8 cellular contexts compared by ENCODE assay signal in genomic region chr4:4575284-4576211, GRCh38. TPM values are rescaled to one million over a fixed set of nuclear protein-coding genes. Genes with fewer than 3 reads are reported as not detected.
DNase-seq lines count a peak whose midpoint lies in the region; ATAC-seq and TF ChIP-seq lines count a peak whose summit lies in the region.

No MANE protein-coding gene starts in this region.

- CTCF ChIA-PET in Calu3 (lab: Charles Lee): interaction anchor here (0.9 kb wide), 1 partner anchor 14 kb away, joined by 3 read pairs; no protein-coding TSS in a partner anchor
- CTCF ChIA-PET in activated CD4-positive, alpha-beta memory T cell treated with anti-CD3 and anti-CD28 coated beads for 36 hours (lab: Charles Lee): interaction anchor here (0.7 to 3.3 kb wide), 7 partner anchors 12 to 87 kb away, joined by 3 to 13 read pairs (median 3); no protein-coding TSS in a partner anchor

- TF ChIP-seq CTCF in Calu3 (IDR thresholded peaks at IDR 0.05; ENCODE audit: unreplicated experiment): no peak

- H3K27me3 Mint-ChIP-seq in Calu3 (ENCODE audit: unreplicated experiment): no peaks in the 10 kb centered on the region
- no peaks in the 10 kb centered on the region for H3K27me3 Mint-ChIP-seq in activated CD4-positive, alpha-beta memory T cell treated with anti-CD3 and anti-CD28 coated beads for 36 hours

- no peaks in the 10 kb centered on the region for H3K36me3 ChIP-seq in Karpas-422 (ENCODE audit: insufficient read depth, low read length)

- ATAC-seq in GM21515 (IDR thresholded peaks at IDR 0.05; ENCODE audit: unreplicated experiment): peak; percentile 76

- peaks cover 22% of the 10 kb centered on the region for H3K4me1 ChIP-seq in Karpas-422 (ENCODE audit: low read length)

- H3K4me3 Mint-ChIP-seq in Calu3 (ENCODE audit: low read depth, unreplicated experiment): peak overlapping the region; percentile 75
- peak overlapping the region; percentile 65 for H3K4me3 Mint-ChIP-seq in activated CD4-positive, alpha-beta memory T cell treated with anti-CD3 and anti-CD28 coated beads for 36 hours

- no peaks in the 10 kb centered on the region for H3K9me2 ChIP-seq in Karpas-422 (replicated peaks; ENCODE audit: insufficient read depth, low read length)

- no peaks in the 10 kb centered on the region for H3K9me3 Mint-ChIP-seq in Calu3 (ENCODE audit: low read depth, unreplicated experiment)
- H3K9me3 Mint-ChIP-seq in activated CD4-positive, alpha-beta memory T cell treated with anti-CD3 and anti-CD28 coated beads for 36 hours: no peaks in the 10 kb centered on the region

- BruUV-seq in Calu3 (replicated peaks; lab: Mats Ljungman, UMichigan): no TSS peak

- POLR2A ChIA-PET in activated CD4-positive, alpha-beta memory T cell treated with anti-CD3 and anti-CD28 coated beads for 36 hours (lab: Charles Lee): interaction anchor here (1.0 kb wide), 1 partner anchor 33 kb away, joined by 3 read pairs; the partner anchor contains the start of gene STX18

- peak overlapping the region; percentile 62 for H3K4me3 ChIP-seq in Karpas-422 (ENCODE audit: low read length)

- H3K4me2 ChIP-seq in Karpas-422 (ENCODE audit: low read depth, low read length, poor library complexity, severe bottlenecking): peak overlapping the region; percentile 71

- H3K9ac ChIP-seq in Karpas-422 (ENCODE audit: low read length): peak overlapping the region; percentile 49

- H3K27me3 ChIP-seq in Karpas-422 (ENCODE audit: low read length): no peaks in the 10 kb centered on the region

- intact Hi-C loops in Calu3 (cut with micrococcal nuclease; ENCODE audit: unreplicated experiment): no loop called here
- intact Hi-C loops in activated CD4-positive, alpha-beta memory T cell treated with anti-CD3 and anti-CD28 coated beads for 36 hours (cut with micrococcal nuclease): loop anchor here (1.0 kb wide), 2 partner anchors 83 to 87 kb away; no protein-coding TSS in a partner anchor

- DNase-seq in Calu3: peak; percentile 46
- DNase-seq in Karpas-422: peak; percentile 76
- peak; percentile 65 for DNase-seq in activated CD4-positive, alpha-beta memory T cell treated with anti-CD3 and anti-CD28 coated beads for 36 hours
- DNase-seq in effector CD4-positive, alpha-beta T cell: peak; percentile 39
- peak; percentile 57 for DNase-seq in medulla oblongata (ENCODE audit: extremely low spot score)
- peak; percentile 27 for DNase-seq in stimulated activated CD8-positive, alpha-beta memory T cell treated with anti-CD3 and anti-CD28 coated beads, Interleukin-12 subunit alpha, Interleukin-12 subunit beta, amount 100 ng/mL, for 1 hour (ENCODE audit: low read depth)
- no peak for DNase-seq in dedifferentiated amniotic fluid mesenchymal stem cell (ENCODE audit: extremely low spot score)

- peaks cover 8% of the 10 kb centered on the region for H3K4me1 Mint-ChIP-seq in Calu3 (ENCODE audit: low read depth, unreplicated experiment)
- peaks cover 13% of the 10 kb centered on the region for H3K4me1 Mint-ChIP-seq in activated CD4-positive, alpha-beta memory T cell treated with anti-CD3 and anti-CD28 coated beads for 36 hours (ENCODE audit: low read depth)

- H3K36me3 Mint-ChIP-seq in Calu3 (ENCODE audit: insufficient read depth, unreplicated experiment): peaks cover 13% of the 10 kb centered on the region
- peaks cover 4% of the 10 kb centered on the region for H3K36me3 Mint-ChIP-seq in activated CD4-positive, alpha-beta memory T cell treated with anti-CD3 and anti-CD28 coated beads for 36 hours

- no peak overlapping the region for H3K27ac ChIP-seq in Karpas-422 (ENCODE audit: low read length)

- H4K20me1 ChIP-seq in Karpas-422 (ENCODE audit: insufficient read depth, low read depth, low read length): no peaks in the 10 kb centered on the region

- H2AFZ ChIP-seq in Karpas-422 (ENCODE audit: low read length): peak overlapping the region; percentile 69; the same call in 1 of the 2 replicates

- peak overlapping the region; percentile 65 for H3K27ac Mint-ChIP-seq in Calu3 (ENCODE audit: unreplicated experiment)
- H3K27ac Mint-ChIP-seq in activated CD4-positive, alpha-beta memory T cell treated with anti-CD3 and anti-CD28 coated beads for 36 hours: no peak overlapping the region

- 0 out of 2 replicates have a peak, but pooled peaks cover 4% of the 10 kb centered on the region for H3K79me2 ChIP-seq in Karpas-422 (ENCODE audit: low read length)

- H3K9me3 ChIP-seq in Karpas-422 (ENCODE audit: low read length): no peaks in the 10 kb centered on the region

RNA-seq across cellular contexts. Expression of gene STX18, which starts 33.7 kb away (rescaled TPM):
- total RNA-seq in Calu3 (2022): 25.6 and 27.3 TPM in 2 replicates
- total RNA-seq in Karpas-422 (2014; rRNA removed; shearing (Covaris generic); ENCODE audit: low replicate concordance): 17.9 and 43.8 TPM in 2 replicates
- 10 to 100 TPM; 20.2 to 23.2 TPM for total RNA-seq in activated CD4-positive, alpha-beta memory T cell treated with anti-CD3 and anti-CD28 coated beads for 36 hours
